1 cellular context compared by ENCODE assay signal in the genomic region with DNA sequence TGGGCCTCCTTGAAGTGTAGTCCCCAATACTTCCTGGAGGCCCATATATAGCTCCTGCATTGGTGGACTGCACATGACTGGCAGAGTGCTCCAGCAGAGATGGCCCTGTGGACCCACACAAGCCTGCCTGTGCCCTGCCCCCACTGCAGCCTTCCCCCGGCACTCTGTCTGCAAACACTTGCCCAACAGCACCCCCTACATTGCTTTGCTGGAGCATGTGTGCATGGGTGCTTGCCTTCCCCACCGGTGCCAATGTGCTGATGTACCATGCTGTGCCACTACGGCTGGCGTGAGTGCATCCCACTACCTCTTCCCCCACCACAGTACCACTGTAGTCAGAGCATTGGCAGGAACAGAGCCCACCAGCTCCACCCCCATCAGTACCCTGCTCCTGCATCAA.
TF ChIP-seq lines count a peak whose summit lies in the region.

No MANE protein-coding gene starts in this region.

TF ChIP-seq in GM23338, 12 proteins besides CTCF, POLR2A, EP300 and RAD21 (continued from another document):
- TF ChIP-seq NANOG (IDR thresholded peaks at IDR 0.05; ENCODE audit: borderline replicate concordance) (no peak), ZNF114 (CRISPR knock-in tag; IDR thresholded peaks at IDR 0.05) (no peak)
